ENCODE assay signal across 10 cellular contexts in the genomic region with DNA sequence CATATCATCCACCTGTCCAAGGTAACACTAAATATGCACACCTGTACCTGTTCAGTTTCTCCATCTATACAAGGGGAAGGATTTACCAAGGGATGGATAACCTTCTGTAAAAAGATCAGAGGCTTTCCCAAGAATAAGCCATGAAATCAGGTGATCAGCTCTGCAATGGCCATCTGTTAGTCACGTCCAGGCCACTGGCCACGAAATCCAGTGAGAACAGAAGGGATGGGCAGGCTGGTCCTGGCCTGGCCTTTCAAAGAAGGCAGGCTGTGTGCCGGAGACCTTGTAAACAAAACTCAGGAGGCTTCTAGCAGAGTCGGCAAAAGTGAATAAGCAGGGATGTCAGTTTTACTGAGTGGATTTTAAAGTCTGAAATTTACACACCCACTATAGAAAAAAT.
A peak's percentile ranks its signal among the peaks of the same experiment; 100 is the strongest.
DNase-seq lines count a peak whose midpoint lies in the region; ATAC-seq and TF ChIP-seq lines count a peak whose summit lies in the region.
"Had no signal": no experiment of that assay in that cellular context is flagged by ENCODE, and none has a peak within 500 bp of the region (broad histone marks: within the 10 kb centered on the region; RNA-seq: fewer than 3 reads in every experiment).

No MANE protein-coding gene starts in this region.

- DNase-seq in CD4-positive, alpha-beta memory T cell, result no peak
- DNase-seq in stimulated activated CD4-positive, alpha-beta T cell treated with anti-CD3 and anti-CD28 coated beads, Interleukin-4, amount 100 ng/mL, for 24 hours, result no peak
- no peak for DNase-seq in HPDE6-E6E7 (ENCODE audit: extremely low spot score)
- DNase-seq: stimulated activated CD4-positive, alpha-beta T cell treated with anti-CD3 and anti-CD28 coated beads, Interleukin-15, amount 100 ng/mL, for 24 hours; stimulated activated naive CD8-positive, alpha-beta T cell treated with anti-CD3 and anti-CD28 coated beads, Interleukin-15, Interleukin-2, amounts not matched to agents 100 U/mL and 50 U/mL, for 24 hours had no signal

- no peaks in the 10 kb centered on the region for H3K27me3 Mint-ChIP-seq in CD4-positive, alpha-beta memory T cell
- no peaks in the 10 kb centered on the region for H3K27me3 Mint-ChIP-seq in brain
- peaks cover 7% of the 10 kb centered on the region for H3K27me3 Mint-ChIP-seq in nephron (ENCODE audit: low read depth)

- peaks cover 11% of the 10 kb centered on the region; the same call in 1 of the 2 replicates for H3F3A ChIP-seq in Loucy (ENCODE audit: low read depth)

- peaks cover 28% of the 10 kb centered on the region for H4K20me1 ChIP-seq in Loucy (ENCODE audit: insufficient read depth, low read length, poor library complexity, severe bottlenecking)

- no peaks in the 10 kb centered on the region for H3K27me3 ChIP-seq in CD4-positive, alpha-beta memory T cell (ENCODE audit: insufficient read depth, low read length)
- no peaks in the 10 kb centered on the region for H3K27me3 ChIP-seq in Loucy (ENCODE audit: insufficient read depth, low read length, poor library complexity, severe bottlenecking)

- intact Hi-C loops in CD4-positive, alpha-beta memory T cell (cut with micrococcal nuclease), result loop anchor here (5.0 kb wide), 1 partner anchor 759 kb away; the partner anchor contains the start of gene DIABLO

- H3K4me1 ChIP-seq in CD4-positive, alpha-beta memory T cell (ENCODE audit: insufficient read depth, low read length), result peaks cover 25% of the 10 kb centered on the region
- H3K4me1 ChIP-seq in Loucy (ENCODE audit: insufficient read depth, low read length, poor library complexity, severe bottlenecking), result peaks cover 20% of the 10 kb centered on the region

- TF ChIP-seq CTCF in Loucy (conservative IDR thresholded peaks at IDR 0.05; ENCODE audit: low read length), result no peak
- no peak for TF ChIP-seq CTCF in brain (conservative IDR thresholded peaks at IDR 0.05)
- no peak for TF ChIP-seq CTCF in nephron (IDR thresholded peaks at IDR 0.05; ENCODE audit: unreplicated experiment in 3 of 3)

- ATAC-seq in GM21381 (IDR thresholded peaks at IDR 0.05; ENCODE audit: unreplicated experiment) (no peak), HG03045 (IDR thresholded peaks at IDR 0.05; ENCODE audit: unreplicated experiment) (no peak)

- peak overlapping the region in 6 of 8 donors; percentile 29 to 74 (median 65) for H3K4me3 Mint-ChIP-seq in CD4-positive, alpha-beta memory T cell
- peak overlapping the region; percentile 64 to 79 (median 66) for H3K4me3 Mint-ChIP-seq in brain
- peak overlapping the region; percentile 63 to 73 (median 73) for H3K4me3 Mint-ChIP-seq in nephron

- H3K4me1 Mint-ChIP-seq in CD4-positive, alpha-beta memory T cell, result peaks cover 17 to 30% (median 22%) of the 10 kb centered on the region in 4 donors
- peaks cover 38% of the 10 kb centered on the region for H3K4me1 Mint-ChIP-seq in brain
- H3K4me1 Mint-ChIP-seq in nephron, result peaks cover 18% of the 10 kb centered on the region

- no peaks in the 10 kb centered on the region for H3K9me2 ChIP-seq in Loucy (replicated peaks; ENCODE audit: low read depth, low read length)

- no peaks in the 10 kb centered on the region for H3K9me3 Mint-ChIP-seq in CD4-positive, alpha-beta memory T cell
- H3K9me3 Mint-ChIP-seq in brain, result no peaks in the 10 kb centered on the region
- H3K9me3 Mint-ChIP-seq in nephron, result no peaks in the 10 kb centered on the region

- peak overlapping the region; percentile 68 to 84 (median 77) for H3K27ac Mint-ChIP-seq in CD4-positive, alpha-beta memory T cell
- peak overlapping the region; percentile 27 to 86 (median 44) for H3K27ac Mint-ChIP-seq in brain
- no peak overlapping the region for H3K27ac Mint-ChIP-seq in nephron

- H2AFZ ChIP-seq in Loucy (ENCODE audit: low read length), result no peak overlapping the region

- H3K9me3 ChIP-seq in CD4-positive, alpha-beta memory T cell (ENCODE audit: control insufficient read depth in 1 of 2, low read length in 2 of 2), result no peaks in the 10 kb centered on the region
- H3K9me3 ChIP-seq in Loucy (ENCODE audit: insufficient read depth, low read depth, low read length), result no peaks in the 10 kb centered on the region

- peak overlapping the region; percentile 42 for H3K27ac ChIP-seq in CD4-positive, alpha-beta memory T cell (ENCODE audit: low read depth, low read length)

- no peaks in the 10 kb centered on the region for H3K36me3 ChIP-seq in CD4-positive, alpha-beta memory T cell (ENCODE audit: insufficient read depth, low read length)
- peaks cover 5% of the 10 kb centered on the region; the same call in 1 of the 2 replicates for H3K36me3 ChIP-seq in Loucy (ENCODE audit: insufficient read depth, low read length)

- H3K36me3 Mint-ChIP-seq in CD4-positive, alpha-beta memory T cell, result peaks cover 0 to 5% of the 10 kb centered on the region in 2 donors
- H3K36me3 Mint-ChIP-seq in brain, result no peaks in the 10 kb centered on the region
- no peaks in the 10 kb centered on the region for H3K36me3 Mint-ChIP-seq in nephron (ENCODE audit: low read depth)

- H3K4me3 ChIP-seq in CD4-positive, alpha-beta memory T cell (ENCODE audit: low read length in 2 of 2), result no peak overlapping the region
- H3K4me3 ChIP-seq in Loucy (ENCODE audit: low read length, poor library complexity, severe bottlenecking), result peak overlapping the region; percentile 73

- POLR2A ChIA-PET in CD4-positive, alpha-beta memory T cell (lab: Charles Lee; ENCODE audit: partially characterized antibody), result interaction anchor here (0.7 to 2.9 kb wide), 8 partner anchors 8 to 203 kb away, joined by 3 to 14 read pairs (median 3); partner anchors contain the start of gene RNF34

- H3K79me2 ChIP-seq in Loucy (ENCODE audit: insufficient read depth, low read length), result peaks cover 38% of the 10 kb centered on the region

- H3K4me2 ChIP-seq in Loucy (ENCODE audit: low read depth, low read length, poor library complexity, severe bottlenecking), result peak overlapping the region; percentile 82

- CTCF ChIA-PET in CD4-positive, alpha-beta memory T cell (lab: Charles Lee; ENCODE audit: partially characterized antibody), result interaction anchor here (1.0 to 3.6 kb wide), 3 partner anchors 11 to 117 kb away, joined by 3 to 30 read pairs (median 3); partner anchors contain the start of gene ANAPC5

- H3K9ac ChIP-seq in Loucy (ENCODE audit: low read depth, low read length, poor library complexity, severe bottlenecking), result peak overlapping the region; percentile 70

Comparison
In these comparisons a context has a peak if more than half of its experiments do, and no peak if none do; other contexts are left out.
1. H3K27ac Mint-ChIP-seq: peak in CD4-positive, alpha-beta memory T cell (7 of 7) and brain (5 of 5); none in nephron (0 of 3).
2. Peak in every context shown above with its lines, with median percentiles within 50 percentile points of each other: H3K4me3 Mint-ChIP-seq.